ENCODE assay signal across 30 cellular contexts in genomic region chr9:130743644-130744043, GRCh38.
"Had no signal": no experiment of that assay in that cellular context is flagged by ENCODE, and none has a peak within 500 bp of the region (broad histone marks: within the 10 kb centered on the region; RNA-seq: fewer than 3 reads in every experiment).

No MANE protein-coding gene starts in this region.

- H3K36me3 ChIP-seq: left lung, neutrophil, right atrium auricular region, right lobe of liver, stomach, thyroid gland, transverse colon, upper lobe of left lung, vagina had no signal

- DNase-seq: hypothalamus; immature natural killer cell; kidney; left colon; left lung; mesendoderm; naive B cell; natural killer cell; occipital lobe; psoas muscle; right lobe of liver; stimulated activated CD4-positive, alpha-beta T cell treated with anti-CD3 and anti-CD28 coated beads, Interleukin-12 subunit alpha, Interleukin-12 subunit beta, amount 100 ng/mL, for 4 hours; stimulated activated CD4-positive, alpha-beta T cell treated with anti-CD3 and anti-CD28 coated beads, Interleukin-15, amount 100 ng/mL, for 24 hours; stimulated activated CD4-positive, alpha-beta T cell treated with anti-CD3 and anti-CD28 coated beads, Interleukin-2, amount 100 ng/mL, for 24 hours; stimulated activated CD4-positive, alpha-beta T cell treated with anti-CD3 and anti-CD28 coated beads, Interleukin-4, amount 100 ng/mL, for 1 hour; stimulated activated naive B cell treated with anti-CD40 and anti-IgM and Interleukin-4, amounts not matched to agents 10 μg/mL and 1 μg/mL and 100 μg/mL, for 72 hours; stimulated activated naive CD8-positive, alpha-beta T cell treated with anti-CD3 and anti-CD28 coated beads, Interleukin-15, Interleukin-2, amounts not matched to agents 100 U/mL and 50 U/mL, for 24 hours; stomach; testis; thyroid gland; transverse colon; upper lobe of left lung had no signal

- H3K4me1 ChIP-seq: left lung, parathyroid adenoma, psoas muscle, testis, transverse colon, vagina had no signal

- H3K9me3 Mint-ChIP-seq: immature natural killer cell; mesothelial cell of epicardium; naive B cell; natural killer cell; stimulated activated naive B cell treated with anti-CD40 and anti-IgM and Interleukin-4, amounts not matched to agents 10 μg/mL and 1 μg/mL and 100 μg/mL, for 72 hours had no signal

- FAIRE-seq: islet of Langerhans, kidney had no signal

- H3K27me3 ChIP-seq: left lung, neutrophil, right atrium auricular region, right lobe of liver, stomach, testis, thyroid gland, transverse colon, upper lobe of left lung, vagina had no signal

- H3K27ac ChIP-seq: left lung, neutrophil, parathyroid adenoma, psoas muscle, right atrium auricular region, right lobe of liver, skin epidermis, stomach, testis, thyroid gland, transverse colon, upper lobe of left lung, vagina had no signal

- H3K9me3 ChIP-seq: left lung, neutrophil, psoas muscle, right atrium auricular region, right lobe of liver, stomach, testis, thyroid gland, transverse colon, upper lobe of left lung, vagina had no signal

- H2AFZ ChIP-seq: parathyroid adenoma had no signal

- H3K27ac Mint-ChIP-seq: mesothelial cell of epicardium; naive B cell; natural killer cell; stimulated activated naive B cell treated with anti-CD40 and anti-IgM and Interleukin-4, amounts not matched to agents 10 μg/mL and 1 μg/mL and 100 μg/mL, for 72 hours had no signal

- H3K9ac ChIP-seq: parathyroid adenoma had no signal

- H3K36me3 Mint-ChIP-seq: immature natural killer cell, mesothelial cell of epicardium, natural killer cell had no signal

- H3K4me1 Mint-ChIP-seq: mesothelial cell of epicardium had no signal

- H3K4me3 Mint-ChIP-seq: immature natural killer cell; mesothelial cell of epicardium; naive B cell; natural killer cell; stimulated activated naive B cell treated with anti-CD40 and anti-IgM and Interleukin-4, amounts not matched to agents 10 μg/mL and 1 μg/mL and 100 μg/mL, for 72 hours had no signal

- ATAC-seq: left lung; natural killer cell; psoas muscle; right lobe of liver; stimulated activated naive B cell treated with anti-CD40 and anti-IgM and Interleukin-4, amounts not matched to agents 10 μg/mL and 1 μg/mL and 100 μg/mL, for 72 hours; stimulated activated naive CD8-positive, alpha-beta T cell treated with anti-CD3 and anti-CD28 coated beads, Interleukin-15, Interleukin-2, amounts not matched to agents 100 U/mL and 50 U/mL, for 24 hours had no signal

- H3K4me3 ChIP-seq: left lung, lung, psoas muscle, right atrium auricular region, right lobe of liver, skin epidermis, stomach, testis, thyroid gland, transverse colon, upper lobe of left lung, vagina had no signal

- H3K27me3 Mint-ChIP-seq: naive B cell; stimulated activated naive B cell treated with anti-CD40 and anti-IgM and Interleukin-4, amounts not matched to agents 10 μg/mL and 1 μg/mL and 100 μg/mL, for 72 hours had no signal
